In the genomic region with DNA sequence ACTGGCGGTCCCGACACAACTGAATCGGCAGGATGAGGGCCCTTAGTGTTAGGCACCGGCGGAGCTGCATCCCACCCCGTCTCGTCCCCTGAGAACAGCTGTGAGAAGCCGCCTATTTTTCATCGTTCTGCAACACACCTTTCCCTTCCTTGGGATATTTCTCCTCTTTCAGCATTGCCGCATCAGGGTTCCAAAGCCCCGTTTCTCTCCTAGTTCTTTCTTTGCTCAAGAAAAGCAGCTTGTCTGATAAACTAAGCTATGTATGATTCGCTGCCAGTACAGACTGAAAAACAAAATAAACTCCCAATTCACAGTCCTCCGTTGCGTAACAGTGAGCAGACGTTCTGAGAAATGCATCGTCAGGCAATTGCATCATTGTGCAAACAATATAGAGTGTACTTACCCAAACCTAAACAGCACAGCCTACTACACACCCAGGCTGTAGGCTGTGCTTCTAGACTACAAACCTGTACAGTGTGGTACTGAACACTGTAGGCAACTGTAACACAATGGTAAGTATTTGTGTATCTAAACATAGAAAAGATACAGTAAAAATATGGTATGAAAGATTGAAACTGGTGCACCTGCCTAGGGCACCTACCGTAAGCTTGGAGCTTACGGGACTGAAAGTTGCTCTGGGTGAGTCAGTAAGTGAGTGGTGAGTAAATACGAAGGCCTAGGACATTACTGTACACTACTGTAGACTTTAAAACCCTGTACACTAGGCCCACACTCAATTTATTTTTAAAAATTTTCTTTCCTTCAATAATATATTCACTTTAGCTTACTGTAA, we compare ENCODE assay signal across 1 cellular context.
A peak's percentile ranks its signal among the peaks of the same experiment; 100 is the strongest.
TF ChIP-seq lines count a peak whose summit lies in the region.

No MANE protein-coding gene starts in this region.

TF ChIP-seq in HepG2, 621 proteins besides CTCF, POLR2A, EP300 and RAD21 (continued from another document and continues in another):
- TF ChIP-seq ARNT (IDR thresholded peaks at IDR 0.05) (no peak), ZNF383 (CRISPR knock-in tag; IDR thresholded peaks at IDR 0.05; ENCODE audit: borderline replicate concordance) (no peak), GTF3A (CRISPR knock-in tag; conservative IDR thresholded peaks at IDR 0.05) (no peak), ZNF33B (CRISPR knock-in tag; IDR thresholded peaks at IDR 0.05) (peak; percentile 75; the same call in 1 of the 2 replicates), SIX4 (CRISPR knock-in tag; IDR thresholded peaks at IDR 0.05) (0 out of 2 replicates have a peak, but pooled peaks have one; percentile 26), ZNF878 (CRISPR knock-in tag; IDR thresholded peaks at IDR 0.05) (no peak), ZNF138 (CRISPR knock-in tag; IDR thresholded peaks at IDR 0.05; ENCODE audit: low read depth) (no peak), KAT2B (IDR thresholded peaks at IDR 0.05; ENCODE audit: borderline replicate concordance, low read depth, low read length) (no peak), KDM3A (CRISPR knock-in tag; IDR thresholded peaks at IDR 0.05; ENCODE audit: low read depth) (peak; percentile 54; the same call in 1 of the 2 replicates), HMG20A (CRISPR knock-in tag; IDR thresholded peaks at IDR 0.05; ENCODE audit: borderline replicate concordance) (peak; percentile 66; the same call in 1 of the 2 replicates), HNRNPL (IDR thresholded peaks at IDR 0.05; ENCODE audit: low read depth, low read length) (no peak), ZNF251 (CRISPR knock-in tag; IDR thresholded peaks at IDR 0.05) (no peak), NR0B2 (CRISPR knock-in tag; IDR thresholded peaks at IDR 0.05) (no peak)
- TF ChIP-seq, protein P1, sequence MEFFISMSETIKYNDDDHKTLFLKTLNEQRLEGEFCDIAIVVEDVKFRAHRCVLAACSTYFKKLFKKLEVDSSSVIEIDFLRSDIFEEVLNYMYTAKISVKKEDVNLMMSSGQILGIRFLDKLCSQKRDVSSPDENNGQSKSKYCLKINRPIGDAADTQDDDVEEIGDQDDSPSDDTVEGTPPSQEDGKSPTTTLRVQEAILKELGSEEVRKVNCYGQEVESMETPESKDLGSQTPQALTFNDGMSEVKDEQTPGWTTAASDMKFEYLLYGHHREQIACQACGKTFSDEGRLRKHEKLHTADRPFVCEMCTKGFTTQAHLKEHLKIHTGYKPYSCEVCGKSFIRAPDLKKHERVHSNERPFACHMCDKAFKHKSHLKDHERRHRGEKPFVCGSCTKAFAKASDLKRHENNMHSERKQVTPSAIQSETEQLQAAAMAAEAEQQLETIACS (CRISPR knock-in tag; IDR thresholded peaks at IDR 0.05): no peak
- TF ChIP-seq, protein P2, sequence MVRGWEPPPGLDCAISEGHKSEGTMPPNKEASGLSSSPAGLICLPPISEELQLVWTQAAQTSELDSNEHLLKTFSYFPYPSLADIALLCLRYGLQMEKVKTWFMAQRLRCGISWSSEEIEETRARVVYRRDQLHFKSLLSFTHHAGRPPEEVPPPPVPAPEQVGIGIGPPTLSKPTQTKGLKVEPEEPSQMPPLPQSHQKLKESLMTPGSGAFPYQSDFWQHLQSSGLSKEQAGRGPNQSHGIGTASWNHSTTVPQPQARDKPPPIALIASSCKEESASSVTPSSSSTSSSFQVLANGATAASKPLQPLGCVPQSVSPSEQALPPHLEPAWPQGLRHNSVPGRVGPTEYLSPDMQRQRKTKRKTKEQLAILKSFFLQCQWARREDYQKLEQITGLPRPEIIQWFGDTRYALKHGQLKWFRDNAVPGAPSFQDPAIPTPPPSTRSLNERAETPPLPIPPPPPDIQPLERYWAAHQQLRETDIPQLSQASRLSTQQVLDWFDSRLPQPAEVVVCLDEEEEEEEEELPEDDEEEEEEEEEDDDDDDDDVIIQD (CRISPR knock-in tag; IDR thresholded peaks at IDR 0.05; ENCODE audit: low read depth): 0 out of 2 replicates have a peak, but pooled peaks have one; percentile 13
- TF ChIP-seq, protein P3, sequence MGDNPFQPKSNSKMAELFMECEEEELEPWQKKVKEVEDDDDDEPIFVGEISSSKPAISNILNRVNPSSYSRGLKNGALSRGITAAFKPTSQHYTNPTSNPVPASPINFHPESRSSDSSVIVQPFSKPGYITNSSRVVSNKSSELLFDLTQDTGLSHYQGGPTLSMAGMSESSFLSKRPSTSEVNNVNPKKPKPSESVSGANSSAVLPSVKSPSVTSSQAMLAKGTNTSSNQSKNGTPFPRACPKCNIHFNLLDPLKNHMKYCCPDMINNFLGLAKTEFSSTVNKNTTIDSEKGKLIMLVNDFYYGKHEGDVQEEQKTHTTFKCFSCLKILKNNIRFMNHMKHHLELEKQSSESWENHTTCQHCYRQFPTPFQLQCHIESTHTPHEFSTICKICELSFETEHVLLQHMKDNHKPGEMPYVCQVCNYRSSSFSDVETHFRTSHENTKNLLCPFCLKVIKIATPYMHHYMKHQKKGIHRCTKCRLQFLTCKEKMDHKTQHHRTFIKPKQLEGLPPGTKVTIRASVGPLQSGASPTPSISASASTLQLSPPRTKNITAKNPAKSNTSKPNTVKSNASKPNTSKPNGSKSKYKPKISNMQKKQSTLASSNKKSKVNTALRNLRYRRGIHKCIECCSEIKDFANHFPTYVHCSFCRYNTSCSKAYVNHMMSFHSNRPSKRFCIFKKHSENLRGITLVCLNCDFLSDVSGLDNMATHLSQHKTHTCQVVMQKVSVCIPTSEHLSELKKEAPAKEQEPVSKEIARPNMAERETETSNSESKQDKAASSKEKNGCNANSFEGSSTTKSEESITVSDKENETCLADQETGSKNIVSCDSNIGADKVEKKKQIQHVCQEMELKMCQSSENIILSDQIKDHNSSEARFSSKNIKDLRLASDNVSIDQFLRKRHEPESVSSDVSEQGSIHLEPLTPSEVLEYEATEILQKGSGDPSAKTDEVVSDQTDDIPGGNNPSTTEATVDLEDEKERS (CRISPR knock-in tag; IDR thresholded peaks at IDR 0.05): no peak
- TF ChIP-seq, protein P4, sequence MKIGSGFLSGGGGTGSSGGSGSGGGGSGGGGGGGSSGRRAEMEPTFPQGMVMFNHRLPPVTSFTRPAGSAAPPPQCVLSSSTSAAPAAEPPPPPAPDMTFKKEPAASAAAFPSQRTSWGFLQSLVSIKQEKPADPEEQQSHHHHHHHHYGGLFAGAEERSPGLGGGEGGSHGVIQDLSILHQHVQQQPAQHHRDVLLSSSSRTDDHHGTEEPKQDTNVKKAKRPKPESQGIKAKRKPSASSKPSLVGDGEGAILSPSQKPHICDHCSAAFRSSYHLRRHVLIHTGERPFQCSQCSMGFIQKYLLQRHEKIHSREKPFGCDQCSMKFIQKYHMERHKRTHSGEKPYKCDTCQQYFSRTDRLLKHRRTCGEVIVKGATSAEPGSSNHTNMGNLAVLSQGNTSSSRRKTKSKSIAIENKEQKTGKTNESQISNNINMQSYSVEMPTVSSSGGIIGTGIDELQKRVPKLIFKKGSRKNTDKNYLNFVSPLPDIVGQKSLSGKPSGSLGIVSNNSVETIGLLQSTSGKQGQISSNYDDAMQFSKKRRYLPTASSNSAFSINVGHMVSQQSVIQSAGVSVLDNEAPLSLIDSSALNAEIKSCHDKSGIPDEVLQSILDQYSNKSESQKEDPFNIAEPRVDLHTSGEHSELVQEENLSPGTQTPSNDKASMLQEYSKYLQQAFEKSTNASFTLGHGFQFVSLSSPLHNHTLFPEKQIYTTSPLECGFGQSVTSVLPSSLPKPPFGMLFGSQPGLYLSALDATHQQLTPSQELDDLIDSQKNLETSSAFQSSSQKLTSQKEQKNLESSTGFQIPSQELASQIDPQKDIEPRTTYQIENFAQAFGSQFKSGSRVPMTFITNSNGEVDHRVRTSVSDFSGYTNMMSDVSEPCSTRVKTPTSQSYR (CRISPR knock-in tag; IDR thresholded peaks at IDR 0.05; ENCODE audit: borderline replicate concordance): no peak
- TF ChIP-seq, protein P5, sequence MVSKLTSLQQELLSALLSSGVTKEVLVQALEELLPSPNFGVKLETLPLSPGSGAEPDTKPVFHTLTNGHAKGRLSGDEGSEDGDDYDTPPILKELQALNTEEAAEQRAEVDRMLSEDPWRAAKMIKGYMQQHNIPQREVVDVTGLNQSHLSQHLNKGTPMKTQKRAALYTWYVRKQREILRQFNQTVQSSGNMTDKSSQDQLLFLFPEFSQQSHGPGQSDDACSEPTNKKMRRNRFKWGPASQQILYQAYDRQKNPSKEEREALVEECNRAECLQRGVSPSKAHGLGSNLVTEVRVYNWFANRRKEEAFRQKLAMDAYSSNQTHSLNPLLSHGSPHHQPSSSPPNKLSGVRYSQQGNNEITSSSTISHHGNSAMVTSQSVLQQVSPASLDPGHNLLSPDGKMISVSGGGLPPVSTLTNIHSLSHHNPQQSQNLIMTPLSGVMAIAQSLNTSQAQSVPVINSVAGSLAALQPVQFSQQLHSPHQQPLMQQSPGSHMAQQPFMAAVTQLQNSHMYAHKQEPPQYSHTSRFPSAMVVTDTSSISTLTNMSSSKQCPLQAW (CRISPR knock-in tag; IDR thresholded peaks at IDR 0.05): peak; percentile 48
- TF ChIP-seq, protein P6, sequence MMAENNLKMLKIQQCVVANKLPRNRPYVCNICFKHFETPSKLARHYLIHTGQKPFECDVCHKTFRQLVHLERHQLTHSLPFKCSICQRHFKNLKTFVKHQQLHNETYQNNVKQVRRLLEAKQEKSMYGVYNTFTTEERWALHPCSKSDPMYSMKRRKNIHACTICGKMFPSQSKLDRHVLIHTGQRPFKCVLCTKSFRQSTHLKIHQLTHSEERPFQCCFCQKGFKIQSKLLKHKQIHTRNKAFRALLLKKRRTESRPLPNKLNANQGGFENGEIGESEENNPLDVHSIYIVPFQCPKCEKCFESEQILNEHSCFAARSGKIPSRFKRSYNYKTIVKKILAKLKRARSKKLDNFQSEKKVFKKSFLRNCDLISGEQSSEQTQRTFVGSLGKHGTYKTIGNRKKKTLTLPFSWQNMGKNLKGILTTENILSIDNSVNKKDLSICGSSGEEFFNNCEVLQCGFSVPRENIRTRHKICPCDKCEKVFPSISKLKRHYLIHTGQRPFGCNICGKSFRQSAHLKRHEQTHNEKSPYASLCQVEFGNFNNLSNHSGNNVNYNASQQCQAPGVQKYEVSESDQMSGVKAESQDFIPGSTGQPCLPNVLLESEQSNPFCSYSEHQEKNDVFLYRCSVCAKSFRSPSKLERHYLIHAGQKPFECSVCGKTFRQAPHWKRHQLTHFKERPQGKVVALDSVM (CRISPR knock-in tag; IDR thresholded peaks at IDR 0.05): no peak
- TF ChIP-seq, protein P7, sequence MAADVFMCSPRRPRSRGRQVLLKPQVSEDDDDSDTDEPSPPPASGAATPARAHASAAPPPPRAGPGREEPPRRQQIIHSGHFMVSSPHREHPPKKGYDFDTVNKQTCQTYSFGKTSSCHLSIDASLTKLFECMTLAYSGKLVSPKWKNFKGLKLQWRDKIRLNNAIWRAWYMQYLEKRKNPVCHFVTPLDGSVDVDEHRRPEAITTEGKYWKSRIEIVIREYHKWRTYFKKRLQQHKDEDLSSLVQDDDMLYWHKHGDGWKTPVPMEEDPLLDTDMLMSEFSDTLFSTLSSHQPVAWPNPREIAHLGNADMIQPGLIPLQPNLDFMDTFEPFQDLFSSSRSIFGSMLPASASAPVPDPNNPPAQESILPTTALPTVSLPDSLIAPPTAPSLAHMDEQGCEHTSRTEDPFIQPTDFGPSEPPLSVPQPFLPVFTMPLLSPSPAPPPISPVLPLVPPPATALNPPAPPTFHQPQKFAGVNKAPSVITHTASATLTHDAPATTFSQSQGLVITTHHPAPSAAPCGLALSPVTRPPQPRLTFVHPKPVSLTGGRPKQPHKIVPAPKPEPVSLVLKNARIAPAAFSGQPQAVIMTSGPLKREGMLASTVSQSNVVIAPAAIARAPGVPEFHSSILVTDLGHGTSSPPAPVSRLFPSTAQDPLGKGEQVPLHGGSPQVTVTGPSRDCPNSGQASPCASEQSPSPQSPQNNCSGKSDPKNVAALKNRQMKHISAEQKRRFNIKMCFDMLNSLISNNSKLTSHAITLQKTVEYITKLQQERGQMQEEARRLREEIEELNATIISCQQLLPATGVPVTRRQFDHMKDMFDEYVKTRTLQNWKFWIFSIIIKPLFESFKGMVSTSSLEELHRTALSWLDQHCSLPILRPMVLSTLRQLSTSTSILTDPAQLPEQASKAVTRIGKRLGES (CRISPR knock-in tag; IDR thresholded peaks at IDR 0.05; ENCODE audit: borderline replicate concordance): no peak
- TF ChIP-seq, protein P8, sequence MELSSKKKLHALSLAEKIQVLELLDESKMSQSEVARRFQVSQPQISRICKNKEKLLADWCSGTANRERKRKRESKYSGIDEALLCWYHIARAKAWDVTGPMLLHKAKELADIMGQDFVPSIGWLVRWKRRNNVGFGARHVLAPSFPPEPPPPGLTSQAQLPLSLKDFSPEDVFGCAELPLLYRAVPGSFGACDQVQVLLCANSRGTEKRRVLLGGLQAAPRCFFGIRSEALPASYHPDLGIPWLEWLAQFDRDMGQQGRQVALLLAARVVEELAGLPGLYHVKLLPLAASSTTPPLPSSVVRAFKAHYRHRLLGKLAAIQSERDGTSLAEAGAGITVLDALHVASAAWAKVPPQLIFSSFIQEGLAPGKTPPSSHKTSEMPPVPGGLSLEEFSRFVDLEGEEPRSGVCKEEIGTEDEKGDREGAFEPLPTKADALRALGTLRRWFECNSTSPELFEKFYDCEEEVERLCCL (CRISPR knock-in tag; IDR thresholded peaks at IDR 0.05; ENCODE audit: borderline replicate concordance): no peak
- TF ChIP-seq, protein P9, sequence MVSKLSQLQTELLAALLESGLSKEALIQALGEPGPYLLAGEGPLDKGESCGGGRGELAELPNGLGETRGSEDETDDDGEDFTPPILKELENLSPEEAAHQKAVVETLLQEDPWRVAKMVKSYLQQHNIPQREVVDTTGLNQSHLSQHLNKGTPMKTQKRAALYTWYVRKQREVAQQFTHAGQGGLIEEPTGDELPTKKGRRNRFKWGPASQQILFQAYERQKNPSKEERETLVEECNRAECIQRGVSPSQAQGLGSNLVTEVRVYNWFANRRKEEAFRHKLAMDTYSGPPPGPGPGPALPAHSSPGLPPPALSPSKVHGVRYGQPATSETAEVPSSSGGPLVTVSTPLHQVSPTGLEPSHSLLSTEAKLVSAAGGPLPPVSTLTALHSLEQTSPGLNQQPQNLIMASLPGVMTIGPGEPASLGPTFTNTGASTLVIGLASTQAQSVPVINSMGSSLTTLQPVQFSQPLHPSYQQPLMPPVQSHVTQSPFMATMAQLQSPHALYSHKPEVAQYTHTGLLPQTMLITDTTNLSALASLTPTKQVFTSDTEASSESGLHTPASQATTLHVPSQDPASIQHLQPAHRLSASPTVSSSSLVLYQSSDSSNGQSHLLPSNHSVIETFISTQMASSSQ (IDR thresholded peaks at IDR 0.05; ENCODE audit: low read depth): 0 out of 2 replicates have a peak, but pooled peaks have one; percentile 12
- TF ChIP-seq, protein P9 (CRISPR knock-in tag; IDR thresholded peaks at IDR 0.05; ENCODE audit: borderline replicate concordance): 0 out of 2 replicates have a peak, but pooled peaks have one; percentile 44
